Comparison of ENCODE assay signal across 20 cellular contexts in genomic region chr13:94784066-94784465, GRCh38.
A peak's percentile ranks its signal among the peaks of the same experiment; 100 is the strongest.
DNase-seq lines count a peak whose midpoint lies in the region; TF ChIP-seq lines count a peak whose summit lies in the region.
"Had no signal": no experiment of that assay in that cellular context is flagged by ENCODE, and none has a peak within 500 bp of the region (broad histone marks: within the 10 kb centered on the region; RNA-seq: fewer than 3 reads in every experiment).

No MANE protein-coding gene starts in this region.

- DNase-seq in AG10803 (ENCODE audit: low read depth), result peak; percentile 16
- peak; percentile 1 for DNase-seq in M059J (ENCODE audit: low read depth)
- peak; percentile 54 to 63 for DNase-seq in cardiac fibroblast (ENCODE audit: low read depth in 2 of 2)
- no peak for DNase-seq in neural progenitor cell (ENCODE audit: low spot score)
- no peak for DNase-seq in endodermal cell
- no peak for DNase-seq in activated CD8-positive, alpha-beta memory T cell treated with anti-CD3 and anti-CD28 coated beads, Interleukin-2, amount 50 U/mL, for 4 hours
- DNase-seq in SW 1271 (lab: John Stamatoyannopoulos, UW), result no peak
- DNase-seq in amygdala (lab: John Stamatoyannopoulos, UW), result no peak
- DNase-seq: AML-193; DMS79 treated with DMSO at 0.1 percent for 48 hours; GF-D8; H7; Kasumi-1; NCI-H1436; NCI-H2029 treated with DMSO at 0.1 percent for 48 hours; NCI-H524 treated with DMSO at 0.1 percent for 48 hours; NK-92 treated with Interleukin-12 subunit alpha and Interleukin-12 subunit beta, amount 100 ng/mL, for 24 hours; OCI-M1; SJCRH30 had no signal

- peaks cover 4% of the 10 kb centered on the region for H3K27me3 Mint-ChIP-seq in neural progenitor cell (ENCODE audit: insufficient read depth, low read depth)
- H3K27me3 Mint-ChIP-seq in endodermal cell (ENCODE audit: insufficient read depth), result peaks cover 54% of the 10 kb centered on the region

- TF ChIP-seq CTCF in AG10803 (conservative IDR thresholded peaks at IDR 0.05; ENCODE audit: low read length) (no peak), cardiac fibroblast (IDR thresholded peaks at IDR 0.05; ENCODE audit: low read depth, low read length) (no peak), neural progenitor cell (IDR thresholded peaks at IDR 0.05) (no peak), endodermal cell (conservative IDR thresholded peaks at IDR 0.05) (no peak)

- no peak overlapping the region for H3K4me2 ChIP-seq in neural progenitor cell

- no peak overlapping the region for H3K4me3 Mint-ChIP-seq in neural progenitor cell
- H3K4me3 Mint-ChIP-seq in endodermal cell, result no peak overlapping the region

- no peak overlapping the region for H2AFZ ChIP-seq in neural progenitor cell (replicated peaks)

- H3K36me3 Mint-ChIP-seq in neural progenitor cell (no peaks in the 10 kb centered on the region), endodermal cell (ENCODE audit: low read depth) (no peaks in the 10 kb centered on the region)

- H3K9me3 Mint-ChIP-seq in neural progenitor cell (peaks cover 18% of the 10 kb centered on the region), endodermal cell (peaks cover 14% of the 10 kb centered on the region)

- WGBS in endodermal cell (ENCODE audit: insufficient coverage in 1 of 2, insufficient read length in 1 of 2), 2 experiments, result 93 to 96% methylated on average over 4 to 6 of the region's 6 CpGs

- H3K9me3 ChIP-seq in neural progenitor cell (ENCODE audit: low read depth) (no peaks in the 10 kb centered on the region), endodermal cell (ENCODE audit: control insufficient read depth, low read length) (peaks cover 11% of the 10 kb centered on the region)
- H3K9me3 ChIP-seq: SJCRH30 had no signal

- H3K4me1 Mint-ChIP-seq in neural progenitor cell (no peaks in the 10 kb centered on the region), endodermal cell (peaks cover 6% of the 10 kb centered on the region)

- H3K4me3 ChIP-seq in AG10803 (ENCODE audit: low read length), result no peak overlapping the region
- H3K4me3 ChIP-seq in cardiac fibroblast (replicated peaks in 1 of 2; ENCODE audit: low read depth in 2 of 2, low read length in 2 of 2), result no peak overlapping the region
- H3K4me3 ChIP-seq in neural progenitor cell, result no peak overlapping the region
- no peak overlapping the region for H3K4me3 ChIP-seq in endodermal cell (ENCODE audit: low read length)
- H3K4me3 ChIP-seq: SJCRH30 had no signal

- no peaks in the 10 kb centered on the region for H3K27me3 ChIP-seq in neural progenitor cell
- peaks cover 26% of the 10 kb centered on the region for H3K27me3 ChIP-seq in endodermal cell (ENCODE audit: control insufficient read depth, insufficient read depth, low read length, poor library complexity, severe bottlenecking)
- H3K27me3 ChIP-seq: SJCRH30 had no signal

- H3K9ac ChIP-seq in neural progenitor cell (no peak overlapping the region), endodermal cell (ENCODE audit: extremely low read depth, low read length, poor library complexity, severe bottlenecking) (no peak overlapping the region)

- no peaks in the 10 kb centered on the region for H4K20me1 ChIP-seq in neural progenitor cell (ENCODE audit: low read depth)

- H3K27ac ChIP-seq in neural progenitor cell (no peak overlapping the region), endodermal cell (ENCODE audit: low read depth, low read length) (no peak overlapping the region)
- H3K27ac ChIP-seq: RWPE1, SJCRH30 had no signal

- no peaks in the 10 kb centered on the region for H3K4me1 ChIP-seq in neural progenitor cell
- H3K4me1 ChIP-seq in endodermal cell (ENCODE audit: control insufficient read depth, insufficient read depth, low read length), result no peaks in the 10 kb centered on the region
- H3K4me1 ChIP-seq: SJCRH30 had no signal

- H3K27ac Mint-ChIP-seq in neural progenitor cell (peak overlapping the region; percentile 40), endodermal cell (no peak overlapping the region)

- no peaks in the 10 kb centered on the region for H3K79me2 ChIP-seq in neural progenitor cell (ENCODE audit: low read depth)

- no peaks in the 10 kb centered on the region for H3F3A ChIP-seq in neural progenitor cell (ENCODE audit: low read depth)

- H3K36me3 ChIP-seq in neural progenitor cell (no peaks in the 10 kb centered on the region), endodermal cell (ENCODE audit: control insufficient read depth, insufficient read depth, low read length) (no peaks in the 10 kb centered on the region)
- H3K36me3 ChIP-seq: SJCRH30 had no signal

Comparison
In these comparisons a context has a peak if more than half of its experiments do, and no peak if none do; other contexts are left out.
1. DNase-seq: peak in AG10803 (single experiment), M059J (single experiment) and cardiac fibroblast (2 of 2); none in neural progenitor cell (single experiment), endodermal cell (single experiment), activated CD8-positive, alpha-beta memory T cell treated with anti-CD3 and anti-CD28 coated beads, Interleukin-2, amount 50 U/mL, for 4 hours (single experiment), SW 1271 (0 of 2) and amygdala (0 of 56).